ENCODE assay signal across 17 cellular contexts in the genomic region with DNA sequence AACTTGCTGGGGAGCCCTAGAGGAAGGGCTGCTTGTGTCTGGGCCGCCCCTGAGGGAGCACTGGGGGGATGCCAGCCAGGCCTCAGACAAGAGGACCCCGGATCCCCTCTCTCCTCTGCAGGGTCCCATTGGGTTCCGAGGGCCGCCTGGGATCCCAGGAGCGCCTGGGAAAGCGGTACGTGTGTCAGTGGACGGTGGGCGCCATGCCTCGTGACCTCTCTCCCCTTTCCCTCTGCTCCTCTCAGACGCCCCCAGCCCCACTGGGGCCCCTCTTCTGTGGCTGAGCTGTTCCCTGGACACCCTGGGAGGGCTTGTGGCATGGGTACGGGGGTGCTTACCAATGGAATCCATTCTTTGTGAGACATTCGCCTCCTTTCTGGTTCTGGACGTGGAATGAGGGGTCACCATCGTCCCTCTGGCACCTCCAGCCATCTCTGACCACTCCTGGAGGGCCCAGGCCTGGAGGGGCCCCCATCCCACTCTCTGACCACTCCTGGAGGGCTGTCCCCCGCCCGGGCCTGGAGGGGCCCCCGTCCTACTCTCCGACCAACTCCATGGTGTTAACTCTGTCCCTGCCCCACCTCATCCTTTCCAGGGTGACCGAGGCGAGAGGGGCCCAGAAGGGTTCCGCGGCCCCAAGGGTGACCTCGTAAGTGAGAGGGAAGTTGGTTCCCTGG. TPM values are rescaled to one million over a fixed set of nuclear protein-coding genes. Genes with fewer than 3 reads are reported as not detected.
DNase-seq lines count a peak whose midpoint lies in the region; ATAC-seq and TF ChIP-seq lines count a peak whose summit lies in the region.
"Had no signal": no experiment of that assay in that cellular context is flagged by ENCODE, and none has a peak within 500 bp of the region (broad histone marks: within the 10 kb centered on the region; RNA-seq: fewer than 3 reads in every experiment).

No MANE protein-coding gene starts in this region.

- H3K23ac ChIP-seq in mesenchymal stem cell (ENCODE audit: low read length in 2 of 2) = no peak overlapping the region

- no peaks in the 10 kb centered on the region for H3F3A ChIP-seq in MM.1S (ENCODE audit: insufficient read depth, low read length)

- no peak overlapping the region for H3K4me3 Mint-ChIP-seq in stimulated activated memory B cell treated with anti-CD40 and anti-IgM and Interleukin-4, amounts not matched to agents 10 μg/mL and 1 μg/mL and 100 μg/mL, for 72 hours
- H3K4me3 Mint-ChIP-seq: CD8-positive, alpha-beta memory T cell; H9 had no signal

- H2BK12ac ChIP-seq in mesenchymal stem cell (ENCODE audit: low read length in 2 of 2) = no peak overlapping the region

- intact Hi-C loops in right cardiac atrium (cut with DNase I) (no loop called here), Right ventricle myocardium superior (cut with DNase I) (no loop called here)

- no peak overlapping the region for H3K27ac ChIP-seq in right cardiac atrium (ENCODE audit: low read length)
- 0 out of 2 replicates have a peak overlapping the region, but pooled peaks have one; percentile 27 for H3K27ac ChIP-seq in OCI-LY3 (ENCODE audit: low read length)
- H3K27ac ChIP-seq in mesenchymal stem cell (ENCODE audit: low read length, poor library complexity, severe bottlenecking) = no peak overlapping the region
- no peak overlapping the region for H3K27ac ChIP-seq in MM.1S (ENCODE audit: low read length)
- H3K27ac ChIP-seq: 22Rv1, A549 had no signal

- peak overlapping the region; percentile 36; the same call in 1 of the 2 replicates for H3K9ac ChIP-seq in OCI-LY3 (ENCODE audit: low read length)
- no peak overlapping the region for H3K9ac ChIP-seq in mesenchymal stem cell (ENCODE audit: low read length)
- no peak overlapping the region for H3K9ac ChIP-seq in MM.1S (ENCODE audit: low read length)

- no peaks in the 10 kb centered on the region for H3K9me2 ChIP-seq in MM.1S (replicated peaks; ENCODE audit: insufficient read depth, low read length)

- H3K27me3 Mint-ChIP-seq in stimulated activated memory B cell treated with anti-CD40 and anti-IgM and Interleukin-4, amounts not matched to agents 10 μg/mL and 1 μg/mL and 100 μg/mL, for 72 hours = no peaks in the 10 kb centered on the region
- H3K27me3 Mint-ChIP-seq: CD4-positive, CD25-positive, alpha-beta regulatory T cell; CD8-positive, alpha-beta memory T cell had no signal

- 91% methylated on average over 24 of the region's 24 CpGs for WGBS in right cardiac atrium
- 92% methylated on average over 13 of the region's 24 CpGs for WGBS in mesenchymal stem cell

- H3K9me3 Mint-ChIP-seq in stimulated activated memory B cell treated with anti-CD40 and anti-IgM and Interleukin-4, amounts not matched to agents 10 μg/mL and 1 μg/mL and 100 μg/mL, for 72 hours = no peaks in the 10 kb centered on the region
- H3K9me3 Mint-ChIP-seq: CD4-positive, CD25-positive, alpha-beta regulatory T cell; CD8-positive, alpha-beta memory T cell; H9 had no signal

- no peak overlapping the region for H3K14ac ChIP-seq in mesenchymal stem cell (ENCODE audit: low read length in 2 of 2)

- H3K4me1 ChIP-seq in right cardiac atrium (ENCODE audit: control insufficient read depth, insufficient read depth, low read length) (no peaks in the 10 kb centered on the region), OCI-LY3 (ENCODE audit: low read length) (peaks cover 51% of the 10 kb centered on the region), mesenchymal stem cell (ENCODE audit: control insufficient read depth, insufficient read depth, low read depth, low read length) (peaks cover 29% of the 10 kb centered on the region), MM.1S (ENCODE audit: low read length) (peaks cover 6% of the 10 kb centered on the region)

- H2BK5ac ChIP-seq in mesenchymal stem cell (ENCODE audit: low read depth, low read length, poor library complexity, severe bottlenecking) = no peak overlapping the region

- H2AK5ac ChIP-seq in mesenchymal stem cell (ENCODE audit: low read length, severe bottlenecking) = no peak overlapping the region

- TF ChIP-seq CTCF in OCI-LY3 (IDR thresholded peaks at IDR 0.05; ENCODE audit: low read depth, low read length) = no peak
- TF ChIP-seq CTCF in MM.1S (IDR thresholded peaks at IDR 0.05; ENCODE audit: low read length) = no peak

- DNase-seq in right cardiac atrium (peak in 2 of 3 donors; percentile 23 to 33), Right ventricle myocardium superior (no peak), mesenchymal stem cell (no peak), MM.1S (no peak), mesenteric fat pad (ENCODE audit: low spot score) (no peak), NCI-H2029 treated with DMSO at 0.1 percent for 48 hours (lab: John Stamatoyannopoulos, UW) (no peak)
- DNase-seq: AML-193; C1 segment of cervical spinal cord; CD4-positive, CD25-positive, alpha-beta regulatory T cell; CD8-positive, alpha-beta memory T cell; COR-L47; DMS 273 treated with DMSO at 0.1 percent for 48 hours; H9 had no signal

- ATAC-seq in right cardiac atrium (no peak), Right ventricle myocardium superior (ENCODE audit: poor library complexity) (no peak)
- no peak for ATAC-seq in stimulated activated memory B cell treated with anti-CD40 and anti-IgM and Interleukin-4, amounts not matched to agents 10 μg/mL and 1 μg/mL and 100 μg/mL, for 72 hours
- ATAC-seq: A549 had no signal

- H2BK120ac ChIP-seq in mesenchymal stem cell (ENCODE audit: low read depth, low read length) = no peak overlapping the region

- no peak overlapping the region for H3K4me3 ChIP-seq in right cardiac atrium (ENCODE audit: low read length)
- no peak overlapping the region for H3K4me3 ChIP-seq in OCI-LY3 (ENCODE audit: low read length)
- no peak overlapping the region for H3K4me3 ChIP-seq in mesenchymal stem cell (ENCODE audit: insufficient read depth in 1 of 2, low read depth in 1 of 2, low read length in 2 of 2)
- H3K4me3 ChIP-seq in MM.1S (ENCODE audit: low read length) = no peak overlapping the region
- H3K4me3 ChIP-seq: A549 had no signal

- no peak overlapping the region for H2AFZ ChIP-seq in OCI-LY3 (ENCODE audit: low read depth, low read length)
- no peak overlapping the region for H2AFZ ChIP-seq in mesenchymal stem cell (ENCODE audit: low read depth, low read length)
- H2AFZ ChIP-seq in MM.1S (ENCODE audit: low read length) = no peak overlapping the region

- no peak overlapping the region for H3K4ac ChIP-seq in mesenchymal stem cell (ENCODE audit: low read depth in 1 of 2, low read length in 2 of 2)

- H2BK15ac ChIP-seq in mesenchymal stem cell (ENCODE audit: low read depth, poor library complexity, severe bottlenecking) = peak overlapping the region; percentile 50

- no peaks in the 10 kb centered on the region for H3K79me1 ChIP-seq in mesenchymal stem cell (replicated peaks; ENCODE audit: low read length, poor library complexity, severe bottlenecking)

- H3K36me3 ChIP-seq in OCI-LY3 (replicated peaks; ENCODE audit: low read depth, low read length) (no peaks in the 10 kb centered on the region), mesenchymal stem cell (ENCODE audit: control insufficient read depth in 1 of 2, insufficient read depth in 2 of 2, low read depth in 1 of 2, low read length in 2 of 2) (no peaks in the 10 kb centered on the region), MM.1S (replicated peaks; ENCODE audit: insufficient read depth, low read length) (no peaks in the 10 kb centered on the region)

- H4K20me1 ChIP-seq in OCI-LY3 (ENCODE audit: insufficient read depth, low read length) (no peaks in the 10 kb centered on the region), MM.1S (ENCODE audit: insufficient read depth, low read length) (no peaks in the 10 kb centered on the region)

- H3K27ac Mint-ChIP-seq in stimulated activated memory B cell treated with anti-CD40 and anti-IgM and Interleukin-4, amounts not matched to agents 10 μg/mL and 1 μg/mL and 100 μg/mL, for 72 hours = peak overlapping the region; percentile 67
- H3K27ac Mint-ChIP-seq: CD4-positive, CD25-positive, alpha-beta regulatory T cell; H9 had no signal

- no peaks in the 10 kb centered on the region for H3K36me3 Mint-ChIP-seq in stimulated activated memory B cell treated with anti-CD40 and anti-IgM and Interleukin-4, amounts not matched to agents 10 μg/mL and 1 μg/mL and 100 μg/mL, for 72 hours
- H3K36me3 Mint-ChIP-seq: CD4-positive, CD25-positive, alpha-beta regulatory T cell; CD8-positive, alpha-beta memory T cell had no signal

- H3K18ac ChIP-seq in mesenchymal stem cell (ENCODE audit: low read depth in 1 of 2, low read length in 2 of 2) = no peak overlapping the region

- H3K27me3 ChIP-seq in right cardiac atrium (ENCODE audit: control insufficient read depth, insufficient read depth) = no peaks in the 10 kb centered on the region
- H3K27me3 ChIP-seq in OCI-LY3 (ENCODE audit: low read depth, low read length) = no peaks in the 10 kb centered on the region
- H3K27me3 ChIP-seq in mesenchymal stem cell (ENCODE audit: control insufficient read depth in 1 of 2, insufficient read depth in 1 of 2, low read length in 2 of 2) = peaks cover 0 to 28% of the 10 kb centered on the region in 2 experiments
- peaks cover 48% of the 10 kb centered on the region for H3K27me3 ChIP-seq in MM.1S (replicated peaks; ENCODE audit: insufficient read depth, low read length)

- H3K9me3 ChIP-seq in right cardiac atrium (ENCODE audit: control insufficient read depth, low read length) = no peaks in the 10 kb centered on the region
- no peaks in the 10 kb centered on the region for H3K9me3 ChIP-seq in OCI-LY3 (ENCODE audit: insufficient read depth, low read length)
- H3K9me3 ChIP-seq in mesenchymal stem cell (ENCODE audit: control insufficient read depth, low read length) = no peaks in the 10 kb centered on the region
- no peaks in the 10 kb centered on the region for H3K9me3 ChIP-seq in MM.1S (replicated peaks; ENCODE audit: insufficient read depth, low read length)
- H3K9me3 ChIP-seq: A549 had no signal

- H4K91ac ChIP-seq in mesenchymal stem cell (ENCODE audit: low read length) = no peak overlapping the region

- H3K4me2 ChIP-seq in OCI-LY3 (ENCODE audit: low read length) (0 out of 2 replicates have a peak overlapping the region, but pooled peaks have one; percentile 83), mesenchymal stem cell (ENCODE audit: low read length, poor library complexity, severe bottlenecking) (no peak overlapping the region), MM.1S (ENCODE audit: low read depth, low read length) (no peak overlapping the region)
- H3K4me2 ChIP-seq: A549 had no signal

- peaks cover 31% of the 10 kb centered on the region for H3K4me1 Mint-ChIP-seq in stimulated activated memory B cell treated with anti-CD40 and anti-IgM and Interleukin-4, amounts not matched to agents 10 μg/mL and 1 μg/mL and 100 μg/mL, for 72 hours

- no peak overlapping the region for H4K8ac ChIP-seq in mesenchymal stem cell (ENCODE audit: low read length)

- H3K79me2 ChIP-seq in OCI-LY3 (ENCODE audit: low read length) (no peaks in the 10 kb centered on the region), MM.1S (ENCODE audit: low read length) (no peaks in the 10 kb centered on the region)

RNA-seq across cellular contexts. Expression of a gene that starts 9.9 kb away (rescaled TPM):
- total RNA-seq in right cardiac atrium = 1 to 10 TPM; 4.3 to 6.9 (median 5.6) TPM
- 13.0 TPM for polyA plus RNA-seq in right cardiac atrium
- total RNA-seq in Right ventricle myocardium superior = 2.7 TPM
- polyA plus RNA-seq in mesenchymal stem cell (2013, experiment 1 of 2) = 0.79 TPM
- 0.44 TPM for polyA plus RNA-seq in mesenchymal stem cell (2013, experiment 2 of 2)
- 0.42 TPM for total RNA-seq in mesenteric fat pad
- total RNA-seq: CD4-positive, CD25-positive, alpha-beta regulatory T cell; CD8-positive, alpha-beta memory T cell had no signal
- polyA plus RNA-seq: CD4-positive, CD25-positive, alpha-beta regulatory T cell; CD8-positive, alpha-beta memory T cell had no signal

RNA-seq across cellular contexts. Expression of a gene that starts 22.1 kb away (rescaled TPM):
- total RNA-seq in right cardiac atrium (10 to 100 TPM; 21.0 to 29.6 (median 24.2) TPM), Right ventricle myocardium superior (17.8 TPM), mesenteric fat pad (47.3 TPM)
- 26.6 TPM for polyA plus RNA-seq in right cardiac atrium
- 28.3 TPM for polyA plus RNA-seq in mesenchymal stem cell (2013, experiment 1 of 2)
- polyA plus RNA-seq in mesenchymal stem cell (2013, experiment 2 of 2) = 27.4 TPM

RNA-seq across cellular contexts. Expression of a gene that starts 30.5 kb away (rescaled TPM):
- 10 to 100 TPM in 1 of 4 donors, 1 to 10 TPM in 3; 8.3 to 10.9 (median 8.6) TPM for total RNA-seq in right cardiac atrium
- 12.1 TPM for polyA plus RNA-seq in right cardiac atrium
- 10.2 TPM for total RNA-seq in Right ventricle myocardium superior
- polyA plus RNA-seq in mesenchymal stem cell (2013, experiment 1 of 2) = 14.2 TPM
- polyA plus RNA-seq in mesenchymal stem cell (2013, experiment 2 of 2) = 14.5 TPM
- 7.2 TPM for total RNA-seq in mesenteric fat pad

RNA-seq across cellular contexts. Expression of a gene that starts 34.8 kb away (rescaled TPM):
- total RNA-seq in right cardiac atrium (1 to 10 TPM; 7.8 to 9.9 (median 8.2) TPM), Right ventricle myocardium superior (6.1 TPM), mesenteric fat pad (10.1 TPM)
- polyA plus RNA-seq in right cardiac atrium = 5.2 TPM
- polyA plus RNA-seq in mesenchymal stem cell (2013, experiment 1 of 2) = 6.1 TPM
- 6.9 TPM for polyA plus RNA-seq in mesenchymal stem cell (2013, experiment 2 of 2)

Comparison
In these comparisons a context has a peak if more than half of its experiments do, and no peak if none do; other contexts are left out.
1. DNase-seq: peak in right cardiac atrium (2 of 3); none in Right ventricle myocardium superior (single experiment), mesenchymal stem cell (single experiment), MM.1S (single experiment), mesenteric fat pad (single experiment) and NCI-H2029 treated with DMSO at 0.1 percent for 48 hours (single experiment).